8 cellular contexts compared by ENCODE assay signal in genomic region chr1:22053861-22054770, GRCh38. TPM values are rescaled to one million over a fixed set of nuclear protein-coding genes. Genes with fewer than 3 reads are reported as not detected.
DNase-seq lines count a peak whose midpoint lies in the region; TF ChIP-seq lines count a peak whose summit lies in the region.

No MANE protein-coding gene starts in this region.

- H2BK120ac ChIP-seq in mesenchymal stem cell (ENCODE audit: low read depth, low read length): no peak overlapping the region

- H3K79me1 ChIP-seq in mesenchymal stem cell (replicated peaks; ENCODE audit: low read length, poor library complexity, severe bottlenecking): no peaks in the 10 kb centered on the region

- no peak overlapping the region for H3K18ac ChIP-seq in mesenchymal stem cell (ENCODE audit: low read depth in 1 of 2, low read length in 2 of 2)

- H3K9me3 ChIP-seq in mesenchymal stem cell (ENCODE audit: control insufficient read depth, low read length): no peaks in the 10 kb centered on the region

- peak overlapping the region; percentile 99 for H3K9ac ChIP-seq in mesenchymal stem cell (ENCODE audit: low read length)

- H2AK5ac ChIP-seq in mesenchymal stem cell (ENCODE audit: low read length, severe bottlenecking): peak overlapping the region; percentile 70

- H4K91ac ChIP-seq in mesenchymal stem cell (ENCODE audit: low read length): no peak overlapping the region

- peaks cover 30% of the 10 kb centered on the region for H3K4me1 ChIP-seq in ACC112 (ENCODE audit: control insufficient read depth, insufficient read depth, low read length, unreplicated experiment)
- peaks cover 11% of the 10 kb centered on the region for H3K4me1 ChIP-seq in mesenchymal stem cell (ENCODE audit: control insufficient read depth, insufficient read depth, low read depth, low read length)

- 69% methylated on average over 17 of the region's 19 CpGs for WGBS in mesenchymal stem cell

- in situ Hi-C loops in astrocyte of the spinal cord (cut with HindIII; ENCODE audit: low sequenced_read_pairs): no loop called here

- no peak overlapping the region for H4K8ac ChIP-seq in mesenchymal stem cell (ENCODE audit: low read length)

- H3K79me2 ChIP-seq in ACC112 (ENCODE audit: control insufficient read depth, insufficient read depth, low read length, unreplicated experiment): peaks cover 57% of the 10 kb centered on the region

- peak overlapping the region; percentile 80 for H3K27ac ChIP-seq in ACC112 (ENCODE audit: low read depth, low read length)
- H3K27ac ChIP-seq in mesenchymal stem cell (ENCODE audit: low read length, poor library complexity, severe bottlenecking): peak overlapping the region; percentile 99

- peak overlapping the region; percentile 89 to 99 (median 96) for H3K4me3 Mint-ChIP-seq in IgD-negative memory B cell

- no peak overlapping the region for H3K23ac ChIP-seq in mesenchymal stem cell (ENCODE audit: low read length in 2 of 2)

- H3K36me3 Mint-ChIP-seq in IgD-negative memory B cell: peaks cover 8% of the 10 kb centered on the region

- peak overlapping the region; percentile 69 for H3K4me2 ChIP-seq in mesenchymal stem cell (ENCODE audit: low read length, poor library complexity, severe bottlenecking)

- TF ChIP-seq CTCF in astrocyte of the spinal cord (IDR thresholded peaks at IDR 0.05; ENCODE audit: low read depth, low read length): no peak
- TF ChIP-seq CTCF in GM10266 (IDR thresholded peaks at IDR 0.05; ENCODE audit: control insufficient read depth, insufficient read depth, low read depth, missing control alignments): no peak

- intact Hi-C loops in head of caudate nucleus (cut with DNase I): no loop called here

- DNase-seq in astrocyte of the spinal cord (ENCODE audit: low read depth, low spot score): no peak
- DNase-seq in mesenchymal stem cell: peak; percentile 67
- no peak for DNase-seq in GM10266 (ENCODE audit: extremely low spot score)
- no peak for DNase-seq in activated gamma-delta T cell treated with Interleukin-2 at 50 U/mL for 16 hours
- no peak for DNase-seq in head of caudate nucleus
- no peak for DNase-seq in activated CD4-positive, alpha-beta T cell treated with anti-CD3 and anti-CD28 coated beads for 4 hours

- H3K36me3 ChIP-seq in ACC112 (ENCODE audit: insufficient read depth, low read length): peaks cover 11% of the 10 kb centered on the region; the same call in 1 of the 2 replicates
- H3K36me3 ChIP-seq in mesenchymal stem cell (ENCODE audit: control insufficient read depth in 1 of 2, insufficient read depth in 2 of 2, low read depth in 1 of 2, low read length in 2 of 2): peaks cover 7 to 23% of the 10 kb centered on the region in 2 experiments

- H3K4me3 ChIP-seq in ACC112 (ENCODE audit: low read depth, low read length): peak overlapping the region; percentile 96
- peak overlapping the region; percentile 87 for H3K4me3 ChIP-seq in astrocyte of the spinal cord (ENCODE audit: low read depth, low read length)
- H3K4me3 ChIP-seq in mesenchymal stem cell (ENCODE audit: insufficient read depth in 1 of 2, low read depth in 1 of 2, low read length in 2 of 2): peak overlapping the region; percentile 80 to 100

- H3K9me3 Mint-ChIP-seq in IgD-negative memory B cell: no peaks in the 10 kb centered on the region

- H2BK15ac ChIP-seq in mesenchymal stem cell (ENCODE audit: low read depth, poor library complexity, severe bottlenecking): no peak overlapping the region

- peak overlapping the region in 1 of 2 experiments; percentile 30 for H3K4ac ChIP-seq in mesenchymal stem cell (ENCODE audit: low read depth in 1 of 2, low read length in 2 of 2)

- H3K27me3 ChIP-seq in ACC112 (ENCODE audit: insufficient read depth, low read length) (no peaks in the 10 kb centered on the region), mesenchymal stem cell (ENCODE audit: control insufficient read depth in 1 of 2, insufficient read depth in 1 of 2, low read length in 2 of 2) (no peaks in the 10 kb centered on the region)

- no peak overlapping the region for H3K14ac ChIP-seq in mesenchymal stem cell (ENCODE audit: low read length in 2 of 2)

- H2BK12ac ChIP-seq in mesenchymal stem cell (ENCODE audit: low read length in 2 of 2): no peak overlapping the region

- H2AFZ ChIP-seq in ACC112 (ENCODE audit: low read length, unreplicated experiment) (no peak overlapping the region), mesenchymal stem cell (ENCODE audit: low read depth, low read length) (no peak overlapping the region)

- H3K27ac Mint-ChIP-seq in IgD-negative memory B cell: peak overlapping the region; percentile 96 to 97 (median 96)

- peaks cover 28 to 37% (median 35%) of the 10 kb centered on the region in 3 donors for H3K4me1 Mint-ChIP-seq in IgD-negative memory B cell

- no peak overlapping the region for H2BK5ac ChIP-seq in mesenchymal stem cell (ENCODE audit: low read depth, low read length, poor library complexity, severe bottlenecking)

- H3K27me3 Mint-ChIP-seq in IgD-negative memory B cell: no peaks in the 10 kb centered on the region

RNA-seq across cellular contexts. Expression of gene CDC42, which starts 1.6 kb away (rescaled TPM):
- 268 TPM for polyA plus RNA-seq in IgD-negative memory B cell
- polyA plus RNA-seq in mesenchymal stem cell (2013, experiment 1 of 2): 316 TPM
- 326 TPM for polyA plus RNA-seq in mesenchymal stem cell (2013, experiment 2 of 2)

RNA-seq across cellular contexts. Expression of gene CELA3A, which starts 52.7 kb away (rescaled TPM):
- polyA plus RNA-seq in IgD-negative memory B cell: not detected
- polyA plus RNA-seq in mesenchymal stem cell (2013, experiment 1 of 2): not detected
- polyA plus RNA-seq in mesenchymal stem cell (2013, experiment 2 of 2): not detected
